In the genomic region with DNA sequence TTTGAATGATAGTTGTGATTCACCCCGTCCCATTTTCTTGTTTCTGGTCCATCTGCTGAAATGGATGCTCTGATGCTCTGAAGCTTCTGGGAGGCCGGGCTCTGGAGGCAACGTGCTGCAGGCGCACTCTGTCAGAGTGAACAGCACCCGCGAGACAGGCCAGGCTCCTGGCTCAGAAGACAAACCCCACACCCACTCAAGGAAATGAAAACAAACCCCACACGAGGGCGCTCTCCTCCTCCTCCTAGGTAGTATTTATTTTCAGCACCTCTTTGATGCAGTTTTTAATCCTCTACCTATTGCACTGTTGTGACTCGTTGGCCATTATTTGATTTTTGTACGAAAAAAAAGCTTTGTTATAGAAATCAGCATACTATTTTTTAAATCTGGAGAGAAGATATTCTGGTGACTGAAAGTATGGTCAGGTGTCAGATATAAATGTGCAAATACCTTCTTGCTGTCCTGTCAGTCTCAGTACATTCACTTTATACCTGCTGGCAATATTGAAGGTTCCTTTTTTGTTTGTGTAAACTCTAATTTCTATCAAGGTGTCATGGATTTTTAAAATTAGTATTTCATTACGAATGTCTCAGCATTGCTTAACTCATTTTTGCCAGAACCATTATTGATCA, we compare ENCODE assay signal across 9 cellular contexts. TPM values are rescaled to one million over a fixed set of nuclear protein-coding genes. Genes with fewer than 3 reads are reported as not detected.
DNase-seq lines count a peak whose midpoint lies in the region; ATAC-seq and TF ChIP-seq lines count a peak whose summit lies in the region.
"Had no signal": no experiment of that assay in that cellular context is flagged by ENCODE, and none has a peak within 500 bp of the region (broad histone marks: within the 10 kb centered on the region; RNA-seq: fewer than 3 reads in every experiment).

No MANE protein-coding gene starts in this region.

- no peaks in the 10 kb centered on the region for H3F3A ChIP-seq in SU-DHL-6 (ENCODE audit: insufficient read depth)

- intact Hi-C loops in CD4-positive, alpha-beta memory T cell (cut with micrococcal nuclease), result loop anchor here (5.0 kb wide), 1 partner anchor 135 kb away; a partner anchor contains a TSS

- no peaks in the 10 kb centered on the region for H3K36me3 Mint-ChIP-seq in CD4-positive, alpha-beta memory T cell

- 50% methylated on average over 11 of the region's 11 CpGs for WGBS in hepatocyte (ENCODE audit: low lambda C conversion rate, missing lambda C conversion rate)

- peak; percentile 45 to 57 (median 45) for DNase-seq in CD4-positive, alpha-beta memory T cell
- DNase-seq in adipocyte (ENCODE audit: low read depth) (peak; percentile 33), hepatocyte (ENCODE audit: low spot score) (peak; percentile 71), epidermal melanocyte (ENCODE audit: insufficient read length, low spot score) (no peak)
- peak; percentile 16 to 53 (median 46) for DNase-seq in stimulated activated CD4-positive, alpha-beta T cell treated with anti-CD3 and anti-CD28 coated beads, Interleukin-1b, Interleukin-23, amount 100 ng/mL, for 24 hours (ENCODE audit: low read depth in 4 of 4, low spot score in 1 of 4)

- H3K27me3 Mint-ChIP-seq in CD4-positive, alpha-beta memory T cell, result peaks cover 8 to 15% of the 10 kb centered on the region in 2 donors

- TF ChIP-seq CTCF in SU-DHL-6 (IDR thresholded peaks at IDR 0.05; ENCODE audit: insufficient read depth, low read length, poor library complexity, severe bottlenecking), result peak; percentile 27
- peak; percentile 45 for TF ChIP-seq CTCF in hepatocyte (IDR thresholded peaks at IDR 0.05; ENCODE audit: poor library complexity)

- no peaks in the 10 kb centered on the region for H3K36me3 ChIP-seq in CD4-positive, alpha-beta memory T cell (ENCODE audit: insufficient read depth, low read length)
- H3K36me3 ChIP-seq in SU-DHL-6 (ENCODE audit: low read length) (no peaks in the 10 kb centered on the region), adipocyte (ENCODE audit: control insufficient read depth, insufficient read depth, low read length, severe bottlenecking) (no peaks in the 10 kb centered on the region), hepatocyte (replicated peaks; ENCODE audit: insufficient read depth, low read depth) (no peaks in the 10 kb centered on the region)

- H3K4me1 Mint-ChIP-seq in CD4-positive, alpha-beta memory T cell, result peaks cover 3 to 6% (median 5%) of the 10 kb centered on the region in 4 donors

- peak overlapping the region in 1 of 7 donors; percentile 71 for H3K27ac Mint-ChIP-seq in CD4-positive, alpha-beta memory T cell

- no peak overlapping the region for H3K4me3 ChIP-seq in CD4-positive, alpha-beta memory T cell (ENCODE audit: low read length in 2 of 2)
- no peak overlapping the region for H3K4me3 ChIP-seq in SU-DHL-6 (ENCODE audit: insufficient read depth, low read length, poor library complexity, severe bottlenecking)
- no peak overlapping the region for H3K4me3 ChIP-seq in adipocyte (ENCODE audit: low read length)
- H3K4me3 ChIP-seq in hepatocyte, result no peak overlapping the region

- H3K9me3 ChIP-seq in CD4-positive, alpha-beta memory T cell (ENCODE audit: control insufficient read depth in 1 of 2, low read length in 2 of 2), result no peaks in the 10 kb centered on the region
- H3K9me3 ChIP-seq in SU-DHL-6 (ENCODE audit: insufficient read depth, low read length), result no peaks in the 10 kb centered on the region
- H3K9me3 ChIP-seq in adipocyte (ENCODE audit: control insufficient read depth, low read length), result peaks cover 6% of the 10 kb centered on the region
- no peaks in the 10 kb centered on the region for H3K9me3 ChIP-seq in hepatocyte (ENCODE audit: low read depth)

- H3K4me1 ChIP-seq in CD4-positive, alpha-beta memory T cell (ENCODE audit: insufficient read depth, low read length), result no peaks in the 10 kb centered on the region
- H3K4me1 ChIP-seq in adipocyte (ENCODE audit: control insufficient read depth, insufficient read depth, low read length) (no peaks in the 10 kb centered on the region), hepatocyte (ENCODE audit: insufficient read depth) (no peaks in the 10 kb centered on the region)

- H2AFZ ChIP-seq in SU-DHL-6 (ENCODE audit: low read depth, low read length, severe bottlenecking) (no peak overlapping the region), hepatocyte (no peak overlapping the region)

- peak; percentile 48 for ATAC-seq in HG02759 (IDR thresholded peaks at IDR 0.05; ENCODE audit: unreplicated experiment)
- ATAC-seq in GM19397 (IDR thresholded peaks at IDR 0.05; ENCODE audit: unreplicated experiment), result no peak

- no peak overlapping the region for H3K9ac ChIP-seq in SU-DHL-6 (ENCODE audit: low read length)
- H3K9ac ChIP-seq in adipocyte (ENCODE audit: low read length), result no peak overlapping the region

- no peak overlapping the region for H3K4me3 Mint-ChIP-seq in CD4-positive, alpha-beta memory T cell

- CTCF ChIA-PET in CD4-positive, alpha-beta memory T cell (lab: Charles Lee; ENCODE audit: partially characterized antibody), result interaction anchor here (0.9 to 1.4 kb wide), 3 partner anchors 18 to 153 kb away, joined by 3 read pairs; no protein-coding TSS in a partner anchor

- H3K4me2 ChIP-seq in SU-DHL-6 (ENCODE audit: low read depth, low read length, poor library complexity, severe bottlenecking) (no peak overlapping the region), hepatocyte (no peak overlapping the region)

- H3K9me3 Mint-ChIP-seq in CD4-positive, alpha-beta memory T cell, result peaks cover 0 to 10% (median 4%) of the 10 kb centered on the region in 8 donors

- H3K27me3 ChIP-seq in CD4-positive, alpha-beta memory T cell (ENCODE audit: insufficient read depth, low read length), result peaks cover 5% of the 10 kb centered on the region
- no peaks in the 10 kb centered on the region for H3K27me3 ChIP-seq in SU-DHL-6 (ENCODE audit: low read length)
- peaks cover 8% of the 10 kb centered on the region for H3K27me3 ChIP-seq in adipocyte (replicated peaks; ENCODE audit: control insufficient read depth, insufficient read depth, low read length)
- H3K27me3 ChIP-seq in hepatocyte, result no peaks in the 10 kb centered on the region

- POLR2A ChIA-PET in CD4-positive, alpha-beta memory T cell (lab: Charles Lee; ENCODE audit: partially characterized antibody), result no interaction called here

- no peaks in the 10 kb centered on the region for H3K79me2 ChIP-seq in SU-DHL-6 (ENCODE audit: insufficient read depth, low read length)
- H3K79me2 ChIP-seq in hepatocyte, result no peaks in the 10 kb centered on the region

- H3K9me2 ChIP-seq in SU-DHL-6 (replicated peaks; ENCODE audit: insufficient read depth, low read length) (no peaks in the 10 kb centered on the region), hepatocyte (replicated peaks; ENCODE audit: insufficient read depth) (no peaks in the 10 kb centered on the region)

- no peaks in the 10 kb centered on the region for H4K20me1 ChIP-seq in SU-DHL-6 (ENCODE audit: low read depth, low read length)
- H4K20me1 ChIP-seq in hepatocyte (ENCODE audit: insufficient read depth, poor library complexity, severe bottlenecking), result no peaks in the 10 kb centered on the region

- H3K27ac ChIP-seq in CD4-positive, alpha-beta memory T cell (ENCODE audit: low read depth, low read length), result no peak overlapping the region
- no peak overlapping the region for H3K27ac ChIP-seq in SU-DHL-6 (ENCODE audit: low read depth, low read length)
- no peak overlapping the region for H3K27ac ChIP-seq in hepatocyte

RNA-seq across cellular contexts. Expression of a gene that starts 10.3 kb away (rescaled TPM):
- 1 to 10 TPM; 1.4 to 1.7 TPM for total RNA-seq in CD4-positive, alpha-beta memory T cell
- under 1 TPM; 0.24 to 0.98 TPM for polyA plus RNA-seq in CD4-positive, alpha-beta memory T cell
- total RNA-seq in hepatocyte, result 14.3 and 15.3 TPM in 2 replicates
- 8.0 and 11.9 TPM in 2 replicates for polyA plus RNA-seq in hepatocyte

RNA-seq across cellular contexts. Expression of a gene that starts 42.5 kb away (rescaled TPM):
- total RNA-seq in CD4-positive, alpha-beta memory T cell, result not detected
- polyA plus RNA-seq in CD4-positive, alpha-beta memory T cell, result not detected
- not detected in 2 replicates for total RNA-seq in hepatocyte
- polyA plus RNA-seq in hepatocyte, result not detected in 2 replicates
- total RNA-seq: temporal lobe had no signal
